In the genomic region with DNA sequence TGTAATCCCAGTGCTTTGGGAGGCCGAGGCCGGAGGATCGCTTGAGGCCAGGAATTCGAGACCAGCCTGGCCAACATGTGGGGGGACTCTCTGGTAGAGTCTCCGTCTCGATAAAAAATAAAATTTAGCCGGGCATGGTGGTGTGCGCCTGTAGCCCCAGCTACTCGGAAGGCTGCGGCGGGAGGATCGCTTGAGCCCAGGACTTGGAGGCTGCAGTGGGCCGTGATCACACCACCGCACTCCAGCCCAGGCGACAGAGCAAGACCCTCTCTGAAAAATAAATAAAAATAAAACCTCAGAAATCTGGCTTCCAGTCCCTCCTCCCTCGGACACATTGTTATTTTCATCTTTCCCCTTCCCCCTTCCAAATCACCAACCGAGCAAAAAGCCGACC, we compare ENCODE assay signal across 6 cellular contexts. TPM values are rescaled to one million over a fixed set of nuclear protein-coding genes. Genes with fewer than 3 reads are reported as not detected.
DNase-seq lines count a peak whose midpoint lies in the region; TF ChIP-seq lines count a peak whose summit lies in the region.

No MANE protein-coding gene starts in this region.

- H3K27ac ChIP-seq in WERI-Rb-1: peak overlapping the region; percentile 65
- H3K27ac ChIP-seq in iPS-20b (ENCODE audit: low read length): no peak overlapping the region

- H3K4me3 ChIP-seq in H7 (ENCODE audit: insufficient read depth, low read depth, low read length) (peak overlapping the region; percentile 43), WERI-Rb-1 (ENCODE audit: low read depth, low read length) (peak overlapping the region; percentile 55), iPS-20b (ENCODE audit: low read length) (peak overlapping the region; percentile 97)

- H3K4me1 ChIP-seq in iPS-20b (ENCODE audit: insufficient read depth, low read length): peaks cover 7% of the 10 kb centered on the region; the same call in 1 of the 2 replicates

- H3K9me3 ChIP-seq in WERI-Rb-1 (ENCODE audit: severe bottlenecking) (no peaks in the 10 kb centered on the region), iPS-20b (ENCODE audit: insufficient read depth, low read depth, low read length) (no peaks in the 10 kb centered on the region)

- DNase-seq in H7 (no peak), WERI-Rb-1 (no peak), cortex of kidney (lab: John Stamatoyannopoulos, UW) (no peak), GM03348 (ENCODE audit: low spot score) (no peak), HEK293T (ENCODE audit: extremely low spot score) (no peak)

- POLR2A ChIA-PET in HEK293T (lab: Yijun Ruan, JAX): interaction anchor here (0.7 to 2.2 kb wide), 11 partner anchors 15 to 137 kb away, joined by 3 to 16 read pairs (median 3); a partner anchor contains a TSS

- H3K9ac ChIP-seq in iPS-20b (ENCODE audit: low read depth, low read length): peak overlapping the region; percentile 95

- no peak for TF ChIP-seq CTCF in WERI-Rb-1 (IDR thresholded peaks at IDR 0.05; ENCODE audit: low read depth, low read length)

- CTCF ChIA-PET in HEK293T (lab: Yijun Ruan, JAX): interaction anchor here (1.5 to 2.1 kb wide), 2 partner anchors 11 to 56 kb away, joined by 5 to 6 read pairs; no protein-coding TSS in a partner anchor

- H3K27me3 ChIP-seq in H7 (ENCODE audit: control insufficient read depth, insufficient read depth, low read length): no peaks in the 10 kb centered on the region
- no peaks in the 10 kb centered on the region for H3K27me3 ChIP-seq in WERI-Rb-1 (ENCODE audit: insufficient read depth, low read depth, severe bottlenecking)
- H3K27me3 ChIP-seq in iPS-20b (ENCODE audit: insufficient read depth, low read length): no peaks in the 10 kb centered on the region

- H3K36me3 ChIP-seq in H7 (replicated peaks; ENCODE audit: control insufficient read depth, insufficient read depth, low read length) (peaks cover 14% of the 10 kb centered on the region), WERI-Rb-1 (peaks cover 52% of the 10 kb centered on the region), iPS-20b (ENCODE audit: insufficient read depth, low read depth, low read length) (peaks cover 52% of the 10 kb centered on the region)

TF ChIP-seq in HEK293T, 16 proteins besides CTCF, POLR2A, EP300 and RAD21:
- TF ChIP-seq SP1 (IDR thresholded peaks at IDR 0.05): no peak
- no peak for TF ChIP-seq LEF1 (IDR thresholded peaks at IDR 0.05; ENCODE audit: borderline replicate concordance)
- TF ChIP-seq BHLHE40 (IDR thresholded peaks at IDR 0.05; ENCODE audit: borderline replicate concordance): no peak
- TF ChIP-seq, protein P1, sequence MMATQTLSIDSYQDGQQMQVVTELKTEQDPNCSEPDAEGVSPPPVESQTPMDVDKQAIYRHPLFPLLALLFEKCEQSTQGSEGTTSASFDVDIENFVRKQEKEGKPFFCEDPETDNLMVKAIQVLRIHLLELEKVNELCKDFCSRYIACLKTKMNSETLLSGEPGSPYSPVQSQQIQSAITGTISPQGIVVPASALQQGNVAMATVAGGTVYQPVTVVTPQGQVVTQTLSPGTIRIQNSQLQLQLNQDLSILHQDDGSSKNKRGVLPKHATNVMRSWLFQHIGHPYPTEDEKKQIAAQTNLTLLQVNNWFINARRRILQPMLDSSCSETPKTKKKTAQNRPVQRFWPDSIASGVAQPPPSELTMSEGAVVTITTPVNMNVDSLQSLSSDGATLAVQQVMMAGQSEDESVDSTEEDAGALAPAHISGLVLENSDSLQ (IDR thresholded peaks at IDR 0.05): no peak
- TF ChIP-seq FOXA1 (IDR thresholded peaks at IDR 0.05): no peak
- TF ChIP-seq TARDBP (IDR thresholded peaks at IDR 0.05): no peak
- TF ChIP-seq ZNF384 (IDR thresholded peaks at IDR 0.05): no peak
- no peak for TF ChIP-seq HDGF (IDR thresholded peaks at IDR 0.05; ENCODE audit: borderline replicate concordance)
- TF ChIP-seq FOXK2 (IDR thresholded peaks at IDR 0.05): no peak
- no peak for TF ChIP-seq SUZ12 (IDR thresholded peaks at IDR 0.05)
- no peak for TF ChIP-seq CTBP1 (IDR thresholded peaks at IDR 0.05; ENCODE audit: borderline replicate concordance)
- no peak for TF ChIP-seq ARNT (IDR thresholded peaks at IDR 0.05)
- no peak for TF ChIP-seq NFRKB (IDR thresholded peaks at IDR 0.05)
- no peak for TF ChIP-seq FOXM1 (IDR thresholded peaks at IDR 0.05; ENCODE audit: borderline replicate concordance)
- TF ChIP-seq L3MBTL2 (conservative IDR thresholded peaks at IDR 0.05): no peak
- TF ChIP-seq ELF4 (IDR thresholded peaks at IDR 0.05): no peak

RNA-seq across cellular contexts. Expression of a gene that starts 0.3 kb away (rescaled TPM):
- 11.2 and 16.5 TPM in 2 replicates for total RNA-seq in H7 (2014; rRNA removed; shearing (Covaris generic))

RNA-seq across cellular contexts. Expression of a gene that starts 0.8 kb away (rescaled TPM):
- total RNA-seq in H7 (2014; rRNA removed; shearing (Covaris generic)): 12.3 and 18.6 TPM in 2 replicates

RNA-seq across cellular contexts. Expression of a gene that starts 16.3 kb away (rescaled TPM):
- 0.21 and 0.26 TPM in 2 replicates for total RNA-seq in H7 (2014; rRNA removed; shearing (Covaris generic))

RNA-seq across cellular contexts. Expression of a gene that starts 20.0 kb away (rescaled TPM):
- 4.9 and 6.2 TPM in 2 replicates for total RNA-seq in H7 (2014; rRNA removed; shearing (Covaris generic))

RNA-seq across cellular contexts. Expression of a gene that starts 20.3 kb away (rescaled TPM):
- 44.9 and 58.8 TPM in 2 replicates for total RNA-seq in H7 (2014; rRNA removed; shearing (Covaris generic))

Comparison
In these comparisons a context has a peak if more than half of its experiments do, and no peak if none do; other contexts are left out.
1. H3K4me3 ChIP-seq: peak in every context shown above with its lines; median percentile 97 in iPS-20b; 55 in WERI-Rb-1; 43 in H7.